Comparison of ENCODE assay signal across 20 cellular contexts in genomic region chr5:78286288-78286687, GRCh38. TPM values are rescaled to one million over a fixed set of nuclear protein-coding genes. Genes with fewer than 3 reads are reported as not detected.
DNase-seq lines count a peak whose midpoint lies in the region; ATAC-seq, FAIRE-seq and TF ChIP-seq lines count a peak whose summit lies in the region.
"Had no signal": no experiment of that assay in that cellular context is flagged by ENCODE, and none has a peak within 500 bp of the region (broad histone marks: within the 10 kb centered on the region; RNA-seq: fewer than 3 reads in every experiment).

No MANE protein-coding gene starts in this region.

- H3K27me3 Mint-ChIP-seq in natural killer cell treated with Interleukin-12 subunit alpha and Interleukin-12 subunit beta and Interleukin-15 and Interleukin-18, amount 100 ng/mL, for 72 hours, result no peaks in the 10 kb centered on the region

- peak; percentile 93 to 96 for ATAC-seq in natural killer cell treated with Interleukin-12 subunit alpha and Interleukin-12 subunit beta and Interleukin-15 and Interleukin-18, amount 100 ng/mL, for 72 hours
- ATAC-seq in HG02678 (IDR thresholded peaks at IDR 0.05; ENCODE audit: unreplicated experiment), result no peak
- ATAC-seq: HepG2, SK-N-SH treated with all-trans-retinoic acid at 6 μM for 48 hours had no signal

- no peaks in the 10 kb centered on the region for H3K27me3 ChIP-seq in Loucy (ENCODE audit: insufficient read depth, low read length, poor library complexity, severe bottlenecking)
- H3K27me3 ChIP-seq in bronchial epithelial cell (ENCODE audit: control insufficient read depth, insufficient read depth, low read length), result no peaks in the 10 kb centered on the region
- H3K27me3 ChIP-seq: MG63 had no signal

- H3K79me2 ChIP-seq in Loucy (ENCODE audit: insufficient read depth, low read length), result peaks cover 96% of the 10 kb centered on the region

- FAIRE-seq in bronchial epithelial cell (lab: Jason Lieb, UNC), result no peak
- FAIRE-seq: D721Med, HepG2 had no signal

- peaks cover 73% of the 10 kb centered on the region for H4K20me1 ChIP-seq in Loucy (ENCODE audit: insufficient read depth, low read length, poor library complexity, severe bottlenecking)

- H3K36me3 ChIP-seq in Loucy (ENCODE audit: insufficient read depth, low read length), result no peaks in the 10 kb centered on the region
- no peaks in the 10 kb centered on the region for H3K36me3 ChIP-seq in bronchial epithelial cell (ENCODE audit: control insufficient read depth, insufficient read depth, low read length)

- H3K4me1 ChIP-seq in Loucy (ENCODE audit: insufficient read depth, low read length, poor library complexity, severe bottlenecking), result peaks cover 69% of the 10 kb centered on the region

- no peaks in the 10 kb centered on the region for H3K9me2 ChIP-seq in Loucy (replicated peaks; ENCODE audit: low read depth, low read length)

- peak overlapping the region; percentile 80 to 91 for H3K27ac Mint-ChIP-seq in natural killer cell treated with Interleukin-12 subunit alpha and Interleukin-12 subunit beta and Interleukin-15 and Interleukin-18, amount 100 ng/mL, for 72 hours

- H3F3A ChIP-seq in Loucy (ENCODE audit: low read depth), result peaks cover 4% of the 10 kb centered on the region; the same call in 1 of the 2 replicates

- peak overlapping the region; percentile 59 for H3K4me3 ChIP-seq in Loucy (ENCODE audit: low read length, poor library complexity, severe bottlenecking)
- H3K4me3 ChIP-seq in bronchial epithelial cell (ENCODE audit: low read depth, low read length), result no peak overlapping the region
- H3K4me3 ChIP-seq: MG63, PC-9 had no signal

- peaks cover 13% of the 10 kb centered on the region for H3K36me3 Mint-ChIP-seq in natural killer cell treated with Interleukin-12 subunit alpha and Interleukin-12 subunit beta and Interleukin-15 and Interleukin-18, amount 100 ng/mL, for 72 hours

- peak overlapping the region; percentile 78 for H3K4me3 Mint-ChIP-seq in natural killer cell treated with Interleukin-12 subunit alpha and Interleukin-12 subunit beta and Interleukin-15 and Interleukin-18, amount 100 ng/mL, for 72 hours

- H2AFZ ChIP-seq in Loucy (ENCODE audit: low read length), result no peak overlapping the region
- H2AFZ ChIP-seq: PC-9 had no signal

- peaks cover 8% of the 10 kb centered on the region for H3K9me3 Mint-ChIP-seq in natural killer cell treated with Interleukin-12 subunit alpha and Interleukin-12 subunit beta and Interleukin-15 and Interleukin-18, amount 100 ng/mL, for 72 hours

- H3K4me1 Mint-ChIP-seq in natural killer cell treated with Interleukin-12 subunit alpha and Interleukin-12 subunit beta and Interleukin-15 and Interleukin-18, amount 100 ng/mL, for 72 hours (ENCODE audit: low read depth in 2 of 2), result peaks cover 53 to 56% of the 10 kb centered on the region in 2 donors

- TF ChIP-seq CTCF in Loucy (conservative IDR thresholded peaks at IDR 0.05; ENCODE audit: low read length) (no peak), bronchial epithelial cell (IDR thresholded peaks at IDR 0.05; ENCODE audit: insufficient read depth, low read length, severe bottlenecking) (no peak)

- no peak overlapping the region for H3K9ac ChIP-seq in Loucy (ENCODE audit: low read depth, low read length, poor library complexity, severe bottlenecking)

- DNase-seq in MV-4-11 (lab: John Stamatoyannopoulos, UW), result peak; percentile 63
- peak; percentile 34 for DNase-seq in bronchial epithelial cell (ENCODE audit: low read depth)
- DNase-seq in natural killer cell treated with Interleukin-12 subunit alpha and Interleukin-12 subunit beta and Interleukin-15 and Interleukin-18, amount 100 ng/mL, for 72 hours (ENCODE audit: low spot score), result peak; percentile 68
- DNase-seq in Kasumi-1 (lab: John Stamatoyannopoulos, UW), result no peak
- DNase-seq in NCI-H82 (lab: John Stamatoyannopoulos, UW), result no peak
- DNase-seq: ACHN, C1 segment of cervical spinal cord, KG1, MG63, NCI-H1417, NCI-H187, NCI-H2107, NCI-H524, PC-9, SIG-M5 had no signal

- no peaks in the 10 kb centered on the region for H3K9me3 ChIP-seq in Loucy (ENCODE audit: insufficient read depth, low read depth, low read length)
- H3K9me3 ChIP-seq: MG63 had no signal

- H3K4me2 ChIP-seq in Loucy (ENCODE audit: low read depth, low read length, poor library complexity, severe bottlenecking), result peak overlapping the region; percentile 93
- H3K4me2 ChIP-seq: PC-9 had no signal

RNA-seq across cellular contexts. Expression of gene AP3B1, which starts 8.2 kb away (rescaled TPM):
- total RNA-seq in bronchial epithelial cell, result 27.4 and 40.6 TPM in 2 replicates
- total RNA-seq in natural killer cell treated with Interleukin-12 subunit alpha and Interleukin-12 subunit beta and Interleukin-15 and Interleukin-18, amount 100 ng/mL, for 72 hours, result 10 to 100 TPM; 72.9 to 79.6 TPM

Comparison
In these comparisons a context has a peak if more than half of its experiments do, and no peak if none do; other contexts are left out.
1. DNase-seq: peak in MV-4-11 (single experiment), bronchial epithelial cell (single experiment) and natural killer cell treated with Interleukin-12 subunit alpha and Interleukin-12 subunit beta and Interleukin-15 and Interleukin-18, amount 100 ng/mL, for 72 hours (single experiment); none in Kasumi-1 (0 of 2) and NCI-H82 (single experiment).